Comparison of ENCODE assay signal across 19 cellular contexts in the genomic region with DNA sequence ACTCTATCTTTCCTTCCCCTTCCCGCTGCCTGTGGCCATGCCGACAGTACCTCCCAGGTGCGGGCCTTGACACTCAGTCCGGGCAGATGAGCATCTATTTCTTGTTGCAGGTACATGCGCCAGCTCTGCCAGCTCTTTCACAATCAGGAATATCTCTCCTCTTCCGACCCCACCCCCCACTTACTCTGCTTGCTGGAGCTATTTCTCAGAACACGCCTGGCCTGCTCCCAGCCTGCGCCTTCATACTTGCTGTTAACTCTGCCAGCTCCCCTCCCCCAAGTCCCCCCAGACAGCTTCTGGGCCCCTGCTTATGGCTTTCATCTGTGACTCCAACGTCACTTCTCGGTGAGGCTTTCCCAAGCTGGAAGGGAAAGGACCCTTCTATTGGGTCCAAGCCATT.
"Had no signal": no experiment of that assay in that cellular context is flagged by ENCODE, and none has a peak within 500 bp of the region (broad histone marks: within the 10 kb centered on the region; RNA-seq: fewer than 3 reads in every experiment).

No MANE protein-coding gene starts in this region.

- H3K4me3 Mint-ChIP-seq: activated CD4-positive, alpha-beta memory T cell treated with anti-CD3 and anti-CD28 coated beads, Interleukin-2, amount 10 ng/mL, durations not matched to agents 7 days and 5 days; activated T-cell treated with anti-CD3 and anti-CD28 coated beads, Interleukin-2, amount 50 U/mL, for 72 hours; memory B cell; naive thymus-derived CD8-positive, alpha-beta T cell; stimulated activated naive CD8-positive, alpha-beta T cell treated with anti-CD3 and anti-CD28 coated beads, Interleukin-15, amount 100 ng/mL, for 72 hours; T-helper 17 cell; WTC11 had no signal

- H3K9me3 ChIP-seq: colonic mucosa, esophagus squamous epithelium, testis, upper lobe of left lung had no signal

- H3K4me1 ChIP-seq: colonic mucosa had no signal

- H3K36me3 ChIP-seq: colonic mucosa, esophagus squamous epithelium, upper lobe of left lung had no signal

- H3K9me3 Mint-ChIP-seq: activated CD4-positive, alpha-beta memory T cell treated with anti-CD3 and anti-CD28 coated beads, Interleukin-2, amount 10 ng/mL, durations not matched to agents 7 days and 5 days; activated naive CD4-positive, alpha-beta T cell treated with anti-CD3 and anti-CD28 coated beads, Interleukin-2, amount 50 U/mL, for 72 hours; activated T-cell treated with anti-CD3 and anti-CD28 coated beads, Interleukin-2, amount 50 U/mL, for 72 hours; memory B cell; naive thymus-derived CD8-positive, alpha-beta T cell; stimulated activated naive CD8-positive, alpha-beta T cell treated with anti-CD3 and anti-CD28 coated beads, Interleukin-15, amount 100 ng/mL, for 72 hours had no signal

- H3K27ac ChIP-seq: colonic mucosa, esophagus squamous epithelium, testis, upper lobe of left lung had no signal

- H3K27ac Mint-ChIP-seq: activated CD4-positive, alpha-beta memory T cell treated with anti-CD3 and anti-CD28 coated beads, Interleukin-2, amount 10 ng/mL, durations not matched to agents 7 days and 5 days; activated naive CD4-positive, alpha-beta T cell treated with anti-CD3 and anti-CD28 coated beads, Interleukin-2, amount 50 U/mL, for 72 hours; activated T-cell treated with anti-CD3 and anti-CD28 coated beads, Interleukin-2, amount 50 U/mL, for 72 hours; memory B cell; naive thymus-derived CD8-positive, alpha-beta T cell; stimulated activated naive CD8-positive, alpha-beta T cell treated with anti-CD3 and anti-CD28 coated beads, Interleukin-15, amount 100 ng/mL, for 72 hours; T-helper 17 cell; WTC11 had no signal

- ATAC-seq: activated naive CD4-positive, alpha-beta T cell treated with anti-CD3 and anti-CD28 coated beads, Interleukin-2, amount 50 U/mL, for 72 hours; activated T-cell treated with anti-CD3 and anti-CD28 coated beads, Interleukin-2, amount 50 U/mL, for 72 hours; naive thymus-derived CD8-positive, alpha-beta T cell; stimulated activated naive CD8-positive, alpha-beta T cell treated with anti-CD3 and anti-CD28 coated beads, Interleukin-15, amount 100 ng/mL, for 72 hours; T-helper 17 cell; WTC11 had no signal

- H3K4me3 ChIP-seq: colonic mucosa, esophagus squamous epithelium, testis, upper lobe of left lung had no signal

- H3K36me3 Mint-ChIP-seq: activated naive CD4-positive, alpha-beta T cell treated with anti-CD3 and anti-CD28 coated beads, Interleukin-2, amount 50 U/mL, for 72 hours; memory B cell; naive thymus-derived CD8-positive, alpha-beta T cell had no signal

- H3K4me1 Mint-ChIP-seq: activated CD4-positive, alpha-beta memory T cell treated with anti-CD3 and anti-CD28 coated beads, Interleukin-2, amount 10 ng/mL, durations not matched to agents 7 days and 5 days; stimulated activated naive CD8-positive, alpha-beta T cell treated with anti-CD3 and anti-CD28 coated beads, Interleukin-15, amount 100 ng/mL, for 72 hours had no signal

- DNase-seq: activated CD4-positive, alpha-beta memory T cell treated with anti-CD3 and anti-CD28 coated beads, Interleukin-2, amount 10 ng/mL, durations not matched to agents 7 days and 5 days; activated CD4-positive, alpha-beta T cell treated with anti-CD3 and anti-CD28 coated beads for 4 hours; activated gamma-delta T cell; activated T-cell treated with anti-CD3 and anti-CD28 coated beads, Interleukin-2, amount 50 U/mL, for 72 hours; amniotic stem cell; central memory CD4-positive, alpha-beta T cell; colonic mucosa; esophagus squamous epithelium; foreskin fibroblast; naive thymus-derived CD8-positive, alpha-beta T cell; nucleus accumbens; stimulated activated CD4-positive, alpha-beta T cell treated with anti-CD3 and anti-CD28 coated beads, Interleukin-1b, Interleukin-23, amount 100 ng/mL, for 48 hours; stimulated activated naive CD8-positive, alpha-beta T cell treated with anti-CD3 and anti-CD28 coated beads, Interleukin-15, amount 100 ng/mL, for 72 hours; T-helper 17 cell; testis had no signal

- H3K27me3 ChIP-seq: colonic mucosa, esophagus squamous epithelium, testis, upper lobe of left lung had no signal
